Comparison of ENCODE assay signal across 8 cellular contexts in the genomic region with DNA sequence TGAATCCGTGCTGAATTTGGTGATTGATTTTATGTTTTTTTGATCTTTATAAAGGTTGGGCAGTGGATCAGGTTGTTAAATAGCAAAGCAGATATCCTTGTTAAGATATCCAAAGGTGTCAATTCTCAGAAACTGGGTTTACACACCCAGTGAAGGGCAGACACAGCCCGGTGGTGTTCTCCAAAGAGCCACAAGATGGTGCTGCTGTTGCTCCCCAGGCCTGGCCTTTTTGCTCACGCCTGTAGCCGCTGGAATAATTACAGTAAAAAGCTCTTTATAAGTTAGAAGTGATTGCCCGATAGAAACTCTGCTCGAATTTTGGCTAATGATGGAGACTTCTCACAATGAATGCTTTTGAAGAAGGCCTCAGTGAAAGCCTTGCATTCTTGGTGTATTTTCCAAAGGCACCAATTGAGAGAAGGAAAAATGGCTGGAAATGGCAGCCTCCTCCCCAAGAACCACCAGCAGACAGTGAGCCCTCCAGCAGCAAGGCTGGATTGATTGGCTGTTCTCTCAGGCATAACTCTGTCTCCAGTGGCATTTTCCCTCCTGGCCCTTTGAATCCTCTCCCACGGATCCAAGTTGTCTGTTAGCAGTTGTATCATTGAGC.
DNase-seq lines count a peak whose midpoint lies in the region; ATAC-seq and TF ChIP-seq lines count a peak whose summit lies in the region.

No MANE protein-coding gene starts in this region.

- H3K27me3 Mint-ChIP-seq in osteocyte (ENCODE audit: unreplicated experiment) = no peaks in the 10 kb centered on the region

- peaks cover 4% of the 10 kb centered on the region for H3K9me3 Mint-ChIP-seq in osteocyte (ENCODE audit: unreplicated experiment)

- no peak overlapping the region for H3K4me3 Mint-ChIP-seq in osteocyte (ENCODE audit: unreplicated experiment)

- no peaks in the 10 kb centered on the region for H3K27me3 ChIP-seq in foreskin keratinocyte

- POLR2A ChIA-PET in HEK293T (lab: Yijun Ruan, JAX) = no interaction called here

- no peaks in the 10 kb centered on the region for H3K4me1 ChIP-seq in foreskin keratinocyte

- H3K4me1 Mint-ChIP-seq in osteocyte (ENCODE audit: unreplicated experiment) = no peaks in the 10 kb centered on the region

- no peaks in the 10 kb centered on the region for H3K36me3 Mint-ChIP-seq in osteocyte (ENCODE audit: unreplicated experiment)

- DNase-seq in DMS114 treated with DMSO at 0.1 percent for 48 hours (lab: John Stamatoyannopoulos, UW; ENCODE audit: unreplicated experiment) (peak; percentile 19), HEK293T (ENCODE audit: extremely low spot score) (peak; percentile 65), NCI-H510A (lab: John Stamatoyannopoulos, UW) (peak; percentile 34), foreskin keratinocyte (peak in 1 of 2 donors; percentile 33), osteocyte (ENCODE audit: extremely low spot score, unreplicated experiment) (no peak), 8988T (no peak), posterior vena cava (ENCODE audit: low spot score) (no peak)
- peak; percentile 70 for DNase-seq in activated CD8-positive, alpha-beta memory T cell treated with anti-CD3 and anti-CD28 coated beads, Interleukin-2, amount 50 U/mL, for 48 hours

- intact Hi-C loops in posterior vena cava (cut with DNase I) = no loop called here

- TF ChIP-seq CTCF in foreskin keratinocyte (conservative IDR thresholded peaks at IDR 0.05) (peak; percentile 84), osteocyte (IDR thresholded peaks at IDR 0.05) (peak; percentile 79)

- CTCF ChIA-PET in HEK293T (lab: Yijun Ruan, JAX) = interaction anchor here (0.6 to 2.0 kb wide), 9 partner anchors 9 to 1670 kb away, joined by 3 to 7 read pairs (median 4); no protein-coding TSS in a partner anchor

- H3K27ac ChIP-seq in foreskin keratinocyte = no peak overlapping the region

- ATAC-seq in foreskin keratinocyte = peak; percentile 83

- no peak overlapping the region for H3K27ac Mint-ChIP-seq in osteocyte (ENCODE audit: unreplicated experiment)

TF ChIP-seq in HEK293T, 16 proteins besides CTCF, POLR2A, EP300 and RAD21:
- TF ChIP-seq FOXK2 (IDR thresholded peaks at IDR 0.05) (no peak), L3MBTL2 (conservative IDR thresholded peaks at IDR 0.05) (no peak), BHLHE40 (IDR thresholded peaks at IDR 0.05; ENCODE audit: borderline replicate concordance) (no peak), SP1 (IDR thresholded peaks at IDR 0.05) (no peak), CTBP1 (IDR thresholded peaks at IDR 0.05; ENCODE audit: borderline replicate concordance) (no peak), HDGF (IDR thresholded peaks at IDR 0.05; ENCODE audit: borderline replicate concordance) (no peak), FOXM1 (IDR thresholded peaks at IDR 0.05; ENCODE audit: borderline replicate concordance) (no peak), SUZ12 (IDR thresholded peaks at IDR 0.05) (no peak), ELF4 (IDR thresholded peaks at IDR 0.05) (no peak), ZNF384 (IDR thresholded peaks at IDR 0.05) (no peak), TARDBP (IDR thresholded peaks at IDR 0.05) (no peak)
- TF ChIP-seq, protein P1, sequence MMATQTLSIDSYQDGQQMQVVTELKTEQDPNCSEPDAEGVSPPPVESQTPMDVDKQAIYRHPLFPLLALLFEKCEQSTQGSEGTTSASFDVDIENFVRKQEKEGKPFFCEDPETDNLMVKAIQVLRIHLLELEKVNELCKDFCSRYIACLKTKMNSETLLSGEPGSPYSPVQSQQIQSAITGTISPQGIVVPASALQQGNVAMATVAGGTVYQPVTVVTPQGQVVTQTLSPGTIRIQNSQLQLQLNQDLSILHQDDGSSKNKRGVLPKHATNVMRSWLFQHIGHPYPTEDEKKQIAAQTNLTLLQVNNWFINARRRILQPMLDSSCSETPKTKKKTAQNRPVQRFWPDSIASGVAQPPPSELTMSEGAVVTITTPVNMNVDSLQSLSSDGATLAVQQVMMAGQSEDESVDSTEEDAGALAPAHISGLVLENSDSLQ (IDR thresholded peaks at IDR 0.05) = no peak
TF ChIP-seq in HEK293T: peak in this region for 0.

Comparison
In these comparisons a context has a peak if more than half of its experiments do, and no peak if none do; other contexts are left out.
1. DNase-seq: peak in DMS114 treated with DMSO at 0.1 percent for 48 hours (single experiment), HEK293T (single experiment), NCI-H510A (single experiment) and activated CD8-positive, alpha-beta memory T cell treated with anti-CD3 and anti-CD28 coated beads, Interleukin-2, amount 50 U/mL, for 48 hours (single experiment); none in osteocyte (single experiment), 8988T (single experiment) and posterior vena cava (single experiment).